In genomic region chr21:43764576-43765495, GRCh38 we compare ENCODE assay signal across 1 cellular context.
TF ChIP-seq lines count a peak whose summit lies in the region.

No MANE protein-coding gene starts in this region.

TF ChIP-seq in SK-N-SH treated with all-trans-retinoic acid at 6 μM for 48 hours, 23 proteins besides CTCF, POLR2A, EP300 and RAD21 (continued from another document):
- TF ChIP-seq TSHZ2 (CRISPR knock-in tag; IDR thresholded peaks at IDR 0.05): no peak
